In genomic region chr3:12393894-12394293, GRCh38 we compare ENCODE assay signal across 13 cellular contexts.
DNase-seq lines count a peak whose midpoint lies in the region; ATAC-seq and TF ChIP-seq lines count a peak whose summit lies in the region.
"Had no signal": no experiment of that assay in that cellular context is flagged by ENCODE, and none has a peak within 500 bp of the region (broad histone marks: within the 10 kb centered on the region; RNA-seq: fewer than 3 reads in every experiment).

No MANE protein-coding gene starts in this region.

- POLR2A ChIA-PET in PC-9 (lab: Charles Lee; ENCODE audit: unreplicated experiment) (no interaction called here), WTC11 (lab: Charles Lee) (no interaction called here)

- no peaks in the 10 kb centered on the region for H3K9me2 ChIP-seq in PC-9 (ENCODE audit: insufficient read depth)

- peaks cover 10% of the 10 kb centered on the region; the same call in 1 of the 2 replicates for H3K79me2 ChIP-seq in PC-9 (ENCODE audit: low read depth)

- H3K27me3 ChIP-seq in PC-9 (ENCODE audit: insufficient read depth, low read depth) (no peaks in the 10 kb centered on the region), subcutaneous abdominal adipose tissue (ENCODE audit: control insufficient read depth in 5 of 5, insufficient read depth in 4 of 5, low read length in 5 of 5) (no peaks in the 10 kb centered on the region)
- H3K27me3 ChIP-seq: uterus had no signal

- H3K27ac Mint-ChIP-seq in activated T-cell treated with anti-CD3 and anti-CD28 coated beads, Interleukin-2, amount 50 U/mL, for 72 hours, result peak overlapping the region; percentile 34
- no peak overlapping the region for H3K27ac Mint-ChIP-seq in WTC11

- ATAC-seq in activated T-cell treated with anti-CD3 and anti-CD28 coated beads, Interleukin-2, amount 50 U/mL, for 72 hours (replicated peaks in 1 of 2), result no peak
- no peak for ATAC-seq in WTC11
- no peak for ATAC-seq in GM19351 (IDR thresholded peaks at IDR 0.05; ENCODE audit: unreplicated experiment)

- peaks cover 25% of the 10 kb centered on the region for H3K4me1 Mint-ChIP-seq in activated T-cell treated with anti-CD3 and anti-CD28 coated beads, Interleukin-2, amount 50 U/mL, for 72 hours (ENCODE audit: low read depth)
- no peaks in the 10 kb centered on the region for H3K4me1 Mint-ChIP-seq in WTC11

- no peak overlapping the region for H3K4me3 ChIP-seq in PC-9
- no peak overlapping the region for H3K4me3 ChIP-seq in fibroblast of pulmonary artery (replicated peaks; ENCODE audit: low read depth, low read length)
- H3K4me3 ChIP-seq in subcutaneous abdominal adipose tissue (ENCODE audit: low read depth in 1 of 5, low read length in 5 of 5), result no peak overlapping the region
- H3K4me3 ChIP-seq: uterus had no signal

- H3K4me2 ChIP-seq in PC-9, result peak overlapping the region; percentile 7; the same call in 1 of the 2 replicates

- peaks cover 67% of the 10 kb centered on the region for H3K36me3 ChIP-seq in PC-9 (ENCODE audit: low read depth)
- H3K36me3 ChIP-seq in subcutaneous abdominal adipose tissue (ENCODE audit: control insufficient read depth in 5 of 5, insufficient read depth in 5 of 5, low read length in 5 of 5), result peaks cover 15 to 47% (median 33%) of the 10 kb centered on the region in 5 donors
- H3K36me3 ChIP-seq: neutrophil, uterus had no signal

- H3K9me3 ChIP-seq in PC-9 (ENCODE audit: insufficient read depth, low read depth), result no peaks in the 10 kb centered on the region
- no peaks in the 10 kb centered on the region for H3K9me3 ChIP-seq in subcutaneous abdominal adipose tissue (ENCODE audit: control insufficient read depth in 5 of 5, low read length in 5 of 5)
- H3K9me3 ChIP-seq: neutrophil, uterus had no signal

- TF ChIP-seq CTCF in PC-9 (conservative IDR thresholded peaks at IDR 0.05) (no peak), fibroblast of pulmonary artery (IDR thresholded peaks at IDR 0.05; ENCODE audit: low read length, missing control alignments) (no peak), WTC11 (IDR thresholded peaks at IDR 0.05) (no peak)

- peaks cover 0 to 4% of the 10 kb centered on the region in 2 donors for H3K36me3 Mint-ChIP-seq in activated T-cell treated with anti-CD3 and anti-CD28 coated beads, Interleukin-2, amount 50 U/mL, for 72 hours (ENCODE audit: insufficient read depth in 2 of 2)
- H3K36me3 Mint-ChIP-seq in WTC11, result no peaks in the 10 kb centered on the region

- H2AFZ ChIP-seq in PC-9, result no peak overlapping the region

- H3K4me3 Mint-ChIP-seq in activated T-cell treated with anti-CD3 and anti-CD28 coated beads, Interleukin-2, amount 50 U/mL, for 72 hours, result no peak overlapping the region
- H3K4me3 Mint-ChIP-seq in WTC11, result no peak overlapping the region

- H3K27ac ChIP-seq in PC-9 (peak overlapping the region; percentile 59), subcutaneous abdominal adipose tissue (ENCODE audit: low read depth, low read length) (peak overlapping the region; percentile 89)
- H3K27ac ChIP-seq: neutrophil, uterus had no signal

- no peaks in the 10 kb centered on the region for H4K20me1 ChIP-seq in PC-9 (ENCODE audit: insufficient read depth)

- CTCF ChIA-PET in PC-9 (lab: Charles Lee) (no interaction called here), WTC11 (lab: Charles Lee) (no interaction called here)

- peaks cover 33% of the 10 kb centered on the region for H3K27me3 Mint-ChIP-seq in activated T-cell treated with anti-CD3 and anti-CD28 coated beads, Interleukin-2, amount 50 U/mL, for 72 hours (ENCODE audit: low read depth)
- no peaks in the 10 kb centered on the region for H3K27me3 Mint-ChIP-seq in WTC11 (ENCODE audit: low read depth)

- H3K9me3 Mint-ChIP-seq in activated T-cell treated with anti-CD3 and anti-CD28 coated beads, Interleukin-2, amount 50 U/mL, for 72 hours, result peaks cover 0 to 3% of the 10 kb centered on the region in 2 donors
- H3K9me3 Mint-ChIP-seq in WTC11, result no peaks in the 10 kb centered on the region

- DNase-seq in activated T-cell treated with anti-CD3 and anti-CD28 coated beads, Interleukin-2, amount 50 U/mL, for 72 hours, result no peak
- DNase-seq in activated T-cell treated with anti-CD3 and anti-CD28 coated beads, Interleukin-2, amount 50 U/mL, for 1 hour, result no peak
- DNase-seq in PC-9 (no peak), fibroblast of pulmonary artery (ENCODE audit: low read depth) (peak; percentile 98), activated T-cell treated with anti-CD3 and anti-CD28 coated beads for 4 hours (no peak), WTC11 (ENCODE audit: low spot score) (no peak)
- DNase-seq: activated CD4-positive, alpha-beta T cell treated with anti-CD3 and anti-CD28 coated beads, Interleukin-2, amount 50 U/mL, for 4 hours; caudate nucleus; NCI-H1092 treated with DMSO at 0.1 percent for 48 hours had no signal

- BruUV-seq in PC-9 (replicated peaks; lab: Mats Ljungman, UMichigan), result no TSS peak

- peaks cover 66% of the 10 kb centered on the region for H3F3A ChIP-seq in PC-9 (ENCODE audit: insufficient read depth, low read depth)

- no peak overlapping the region for H3K9ac ChIP-seq in subcutaneous abdominal adipose tissue (ENCODE audit: low read length in 5 of 5)

- intact Hi-C loops in PC-9 (cut with micrococcal nuclease; ENCODE audit: unreplicated experiment), result no loop called here

- H3K4me1 ChIP-seq in PC-9 (replicated peaks; ENCODE audit: insufficient read depth), result peaks cover 25% of the 10 kb centered on the region
- H3K4me1 ChIP-seq in subcutaneous abdominal adipose tissue (ENCODE audit: control insufficient read depth in 5 of 5, insufficient read depth in 5 of 5, low read length in 5 of 5), result peaks cover 7 to 61% (median 43%) of the 10 kb centered on the region in 5 donors

TF ChIP-seq in WTC11, 78 proteins besides CTCF, POLR2A, EP300 and RAD21 (continues in another document):
- TF ChIP-seq ZNF317 (CRISPR knock-in tag; IDR thresholded peaks at IDR 0.05; ENCODE audit: borderline replicate concordance, low read depth) (no peak), MXD4 (CRISPR knock-in tag; IDR thresholded peaks at IDR 0.05; ENCODE audit: borderline replicate concordance) (no peak), TCF7 (CRISPR knock-in tag; IDR thresholded peaks at IDR 0.05; ENCODE audit: low read depth) (no peak), KAT7 (CRISPR knock-in tag; IDR thresholded peaks at IDR 0.05; ENCODE audit: borderline replicate concordance) (no peak), CBFB (CRISPR knock-in tag; IDR thresholded peaks at IDR 0.05; ENCODE audit: low read depth) (no peak), MYBL2 (CRISPR knock-in tag; IDR thresholded peaks at IDR 0.05) (no peak), MAX (CRISPR knock-in tag; IDR thresholded peaks at IDR 0.05) (no peak), ZSCAN18 (CRISPR knock-in tag; IDR thresholded peaks at IDR 0.05) (no peak), ZNF281 (CRISPR knock-in tag; IDR thresholded peaks at IDR 0.05) (no peak)
